Comparison of ENCODE assay signal across 8 cellular contexts in genomic region chr3:10357592-10358308, GRCh38. TPM values are rescaled to one million over a fixed set of nuclear protein-coding genes. Genes with fewer than 3 reads are reported as not detected.
DNase-seq lines count a peak whose midpoint lies in the region; ATAC-seq, FAIRE-seq and TF ChIP-seq lines count a peak whose summit lies in the region.

No MANE protein-coding gene starts in this region.

- H3K4me1 Mint-ChIP-seq in nephron progenitor cell (peaks cover 40% of the 10 kb centered on the region), natural killer cell (no peaks in the 10 kb centered on the region)

- H3K4me3 ChIP-seq in astrocyte of the cerebellum (ENCODE audit: low read depth, low read length): no peak overlapping the region

- H3K9me3 Mint-ChIP-seq in nephron progenitor cell (peaks cover 10% of the 10 kb centered on the region), natural killer cell (no peaks in the 10 kb centered on the region)

- ATAC-seq in natural killer cell: no peak
- no peak for ATAC-seq in HG02623 (IDR thresholded peaks at IDR 0.05; ENCODE audit: unreplicated experiment)

- FAIRE-seq in GM12891 (lab: Jason Lieb, UNC): no peak

- TF ChIP-seq CTCF in astrocyte of the cerebellum (IDR thresholded peaks at IDR 0.05; ENCODE audit: low read depth, low read length, missing control alignments) (no peak), nephron progenitor cell (IDR thresholded peaks at IDR 0.05) (no peak), natural killer cell (IDR thresholded peaks at IDR 0.05) (no peak)

- in situ Hi-C loops in astrocyte of the cerebellum (cut with HindIII; ENCODE audit: low sequenced_read_pairs): no loop called here

- TF ChIP-seq POLR2A in GM12891 (IDR thresholded peaks at IDR 0.05; ENCODE audit: low read depth, low read length): no peak

- no peak overlapping the region for H3K4me3 Mint-ChIP-seq in nephron progenitor cell
- no peak overlapping the region for H3K4me3 Mint-ChIP-seq in natural killer cell

- H3K27ac Mint-ChIP-seq in nephron progenitor cell: no peak overlapping the region
- H3K27ac Mint-ChIP-seq in natural killer cell: no peak overlapping the region

- intact Hi-C loops in natural killer cell (cut with micrococcal nuclease): no loop called here

- H3K27me3 Mint-ChIP-seq in nephron progenitor cell (ENCODE audit: low read depth, poor library complexity) (peaks cover 35% of the 10 kb centered on the region), natural killer cell (ENCODE audit: low read depth in 2 of 2) (peaks cover 8 to 19% of the 10 kb centered on the region in 2 donors)

- DNase-seq in GM12891 (ENCODE audit: insufficient read length, low spot score) (no peak), HK-2 (ENCODE audit: unreplicated experiment) (peak; percentile 49), astrocyte of the cerebellum (ENCODE audit: low read depth) (peak; percentile 64), nephron progenitor cell (peak; percentile 23), natural killer cell (no peak), NCI-H2029 (lab: John Stamatoyannopoulos, UW) (no peak), putamen (ENCODE audit: low spot score) (no peak)

- H3K36me3 Mint-ChIP-seq in nephron progenitor cell (ENCODE audit: low read depth) (no peaks in the 10 kb centered on the region), natural killer cell (no peaks in the 10 kb centered on the region)

TF ChIP-seq in GM12891, 5 proteins besides CTCF, POLR2A, EP300 and RAD21:
- peak; percentile 33; the same call in 1 of the 2 replicates for TF ChIP-seq SPI1 (IDR thresholded peaks at IDR 0.05; ENCODE audit: low read depth, low read length)
- no peak for TF ChIP-seq PAX5 (IDR thresholded peaks at IDR 0.05; ENCODE audit: insufficient read depth, low read length, severe bottlenecking)
- TF ChIP-seq POU2F2 (IDR thresholded peaks at IDR 0.05; ENCODE audit: low read depth, low read length): no peak
- TF ChIP-seq POLR2AphosphoS5 (IDR thresholded peaks at IDR 0.05; ENCODE audit: low read depth, low read length): no peak
- TF ChIP-seq TAF1 (IDR thresholded peaks at IDR 0.05; ENCODE audit: low read depth, low read length): no peak
TF ChIP-seq in GM12891: peak in this region for 1.

RNA-seq across cellular contexts. Expression of gene SEC13, which starts 36.8 kb away (rescaled TPM):
- 82.7 TPM for polyA plus RNA-seq in GM12891 (2012; ENCODE audit: low read depth, missing spikeins)
- 100 to 1,000 TPM in 1 of 3 donors, 10 to 100 TPM in 2; 88.6 to 105 (median 99.3) TPM for total RNA-seq in natural killer cell

Comparison
In these comparisons a context has a peak if more than half of its experiments do, and no peak if none do; other contexts are left out.
1. DNase-seq: peak in HK-2 (single experiment), astrocyte of the cerebellum (single experiment) and nephron progenitor cell (single experiment); none in GM12891 (single experiment), natural killer cell (single experiment), NCI-H2029 (single experiment) and putamen (single experiment).